Comparison of ENCODE assay signal across 8 cellular contexts in genomic region chr15:55743615-55743978, GRCh38. TPM values are rescaled to one million over a fixed set of nuclear protein-coding genes. Genes with fewer than 3 reads are reported as not detected.
DNase-seq lines count a peak whose midpoint lies in the region; ATAC-seq and TF ChIP-seq lines count a peak whose summit lies in the region.

No MANE protein-coding gene starts in this region.

- no peak for TF ChIP-seq CTCF in AG09309 (IDR thresholded peaks at IDR 0.05; ENCODE audit: control insufficient read depth, insufficient read depth, low read depth, low read length, missing control alignments)
- no peak for TF ChIP-seq CTCF in endodermal cell (conservative IDR thresholded peaks at IDR 0.05)
- TF ChIP-seq CTCF in neural crest cell (conservative IDR thresholded peaks at IDR 0.05), result no peak

- no peaks in the 10 kb centered on the region for H3K36me3 Mint-ChIP-seq in endodermal cell (ENCODE audit: low read depth)
- peaks cover 3% of the 10 kb centered on the region for H3K36me3 Mint-ChIP-seq in neural crest cell (ENCODE audit: low read depth)

- H3K9ac ChIP-seq in HUES6 (ENCODE audit: low read length), result peak overlapping the region; percentile 94
- H3K9ac ChIP-seq in endodermal cell (ENCODE audit: extremely low read depth, low read length, poor library complexity, severe bottlenecking), result peak overlapping the region; percentile 50

- no peak for DNase-seq in AG09309 (ENCODE audit: low read depth)
- no peak for DNase-seq in endodermal cell
- DNase-seq in neural crest cell (ENCODE audit: low read depth, low spot score), result no peak
- DNase-seq in DMS 273 treated with DMSO at 0.1 percent for 48 hours (lab: John Stamatoyannopoulos, UW), result no peak
- no peak for DNase-seq in erythroblast (lab: John Stamatoyannopoulos, UW)

- no peaks in the 10 kb centered on the region for H3K9me3 Mint-ChIP-seq in endodermal cell
- no peaks in the 10 kb centered on the region for H3K9me3 Mint-ChIP-seq in neural crest cell

- H3K9me3 ChIP-seq in HUES6 (ENCODE audit: control insufficient read depth, insufficient read depth, low read depth, low read length), result no peaks in the 10 kb centered on the region
- no peaks in the 10 kb centered on the region for H3K9me3 ChIP-seq in endodermal cell (ENCODE audit: control insufficient read depth, low read length)

- H3K4me3 ChIP-seq in AG09309 (ENCODE audit: control insufficient read depth, low read depth, low read length) (peak overlapping the region; percentile 54), HUES6 (ENCODE audit: low read depth, low read length) (peak overlapping the region; percentile 72), endodermal cell (ENCODE audit: low read length) (peak overlapping the region; percentile 87)

- no peaks in the 10 kb centered on the region for H3K36me3 ChIP-seq in HUES6 (ENCODE audit: control insufficient read depth, insufficient read depth, low read length)
- H3K36me3 ChIP-seq in endodermal cell (ENCODE audit: control insufficient read depth, insufficient read depth, low read length), result no peaks in the 10 kb centered on the region

- H3K4me3 Mint-ChIP-seq in endodermal cell (no peak overlapping the region), neural crest cell (peak overlapping the region; percentile 91)

- peaks cover 14% of the 10 kb centered on the region for H3K4me1 Mint-ChIP-seq in endodermal cell
- H3K4me1 Mint-ChIP-seq in neural crest cell, result peaks cover 23% of the 10 kb centered on the region

- TF ChIP-seq POLR2A in erythroblast (IDR thresholded peaks at IDR 0.05; ENCODE audit: low read length), result no peak

- H3K27me3 Mint-ChIP-seq in endodermal cell (ENCODE audit: insufficient read depth) (peaks cover 53% of the 10 kb centered on the region), neural crest cell (ENCODE audit: low read depth) (no peaks in the 10 kb centered on the region)

- H3K4me1 ChIP-seq in HUES6 (ENCODE audit: control insufficient read depth, insufficient read depth, low read length), result peaks cover 29% of the 10 kb centered on the region
- H3K4me1 ChIP-seq in endodermal cell (ENCODE audit: control insufficient read depth, insufficient read depth, low read length), result peaks cover 15% of the 10 kb centered on the region

- H3K27ac ChIP-seq in HUES6 (ENCODE audit: low read depth, low read length) (peak overlapping the region; percentile 40; the same call in 1 of the 2 replicates), endodermal cell (ENCODE audit: low read depth, low read length) (peak overlapping the region; percentile 88)

- H3K27ac Mint-ChIP-seq in endodermal cell (no peak overlapping the region), neural crest cell (ENCODE audit: unreplicated experiment) (peak overlapping the region; percentile 95)

- WGBS in endodermal cell (ENCODE audit: insufficient coverage in 1 of 2, insufficient read length in 1 of 2), 2 experiments, result 8 to 9% methylated on average over 3 to 9 of the region's 9 CpGs

- ATAC-seq in HG03159 (IDR thresholded peaks at IDR 0.05; ENCODE audit: unreplicated experiment) (no peak), GM19324 (IDR thresholded peaks at IDR 0.05; ENCODE audit: low FRiP score, unreplicated experiment) (no peak)

- H3K27me3 ChIP-seq in HUES6 (ENCODE audit: control insufficient read depth, insufficient read depth, low read length) (peaks cover 85% of the 10 kb centered on the region), endodermal cell (ENCODE audit: control insufficient read depth, insufficient read depth, low read length, poor library complexity, severe bottlenecking) (peaks cover 68% of the 10 kb centered on the region)

RNA-seq across cellular contexts. Expression of gene PRTG, which starts 0.6 kb away (rescaled TPM):
- total RNA-seq in endodermal cell (10 to 100 TPM; 32.6 to 51.5 TPM), neural crest cell (322 and 334 TPM in 2 replicates)
- 105 TPM for polyA plus RNA-seq in endodermal cell (2013, experiment 1 of 2)
- 115 TPM for polyA plus RNA-seq in endodermal cell (2013, experiment 2 of 2)
